ENCODE assay signal across 8 cellular contexts in genomic region chr20:9068896-9069663, GRCh38. TPM values are rescaled to one million over a fixed set of nuclear protein-coding genes. Genes with fewer than 3 reads are reported as not detected.
DNase-seq lines count a peak whose midpoint lies in the region; ATAC-seq lines count a peak whose summit lies in the region.

Gene PLCB4 (plus strand): TSS chr20:9069087. CDS start chr20:9307815, 238,728 bp downstream.

- peak; percentile 33 for ATAC-seq in left ventricle myocardium superior
- no peak for ATAC-seq in HG02588 (IDR thresholded peaks at IDR 0.05; ENCODE audit: unreplicated experiment)
- ATAC-seq in GM19324 (IDR thresholded peaks at IDR 0.05; ENCODE audit: low FRiP score, unreplicated experiment): no peak
- no peak for ATAC-seq in HG03280 (IDR thresholded peaks at IDR 0.05; ENCODE audit: unreplicated experiment)

- H3K4me1 ChIP-seq in rectal smooth muscle tissue (ENCODE audit: control insufficient read depth, insufficient read depth, low read length): no peaks in the 10 kb centered on the region

- peak within 1 kb of the TSS; percentile 44 for H3K27ac ChIP-seq in rectal smooth muscle tissue (ENCODE audit: low read depth, low read length)

- no peak within 1 kb of the TSS for H3K9ac ChIP-seq in rectal smooth muscle tissue (ENCODE audit: low read length)

- peak within 1 kb of the TSS; percentile 85 for H3K4me3 ChIP-seq in rectal smooth muscle tissue (ENCODE audit: low read length)

- no peaks in the 10 kb centered on the region for H3K36me3 ChIP-seq in rectal smooth muscle tissue (ENCODE audit: control insufficient read depth, insufficient read depth, low read length)

- no peaks in the 10 kb centered on the region for H3K27me3 ChIP-seq in rectal smooth muscle tissue (ENCODE audit: control insufficient read depth, insufficient read depth, low read length)

- DNase-seq in DMS153 (lab: John Stamatoyannopoulos, UW): peak; percentile 47
- peak; percentile 63 for DNase-seq in NCI-H2029 (lab: John Stamatoyannopoulos, UW)
- peak in 36 of 58 donors; percentile 2 to 72 (median 28) for DNase-seq in anterior cingulate cortex (lab: John Stamatoyannopoulos, UW)
- DNase-seq in left ventricle myocardium superior: peak; percentile 73

- intact Hi-C loops in left ventricle myocardium superior (cut with micrococcal nuclease): loop anchor here (10.0 kb wide), 1 partner anchor 214 kb away; no protein-coding TSS in a partner anchor

RNA-seq across cellular contexts. Expression of gene PLCB4, which starts in this region (rescaled TPM):
- 29.1 TPM for total RNA-seq in left ventricle myocardium superior
